Comparison of ENCODE assay signal across 1 cellular context in the genomic region with DNA sequence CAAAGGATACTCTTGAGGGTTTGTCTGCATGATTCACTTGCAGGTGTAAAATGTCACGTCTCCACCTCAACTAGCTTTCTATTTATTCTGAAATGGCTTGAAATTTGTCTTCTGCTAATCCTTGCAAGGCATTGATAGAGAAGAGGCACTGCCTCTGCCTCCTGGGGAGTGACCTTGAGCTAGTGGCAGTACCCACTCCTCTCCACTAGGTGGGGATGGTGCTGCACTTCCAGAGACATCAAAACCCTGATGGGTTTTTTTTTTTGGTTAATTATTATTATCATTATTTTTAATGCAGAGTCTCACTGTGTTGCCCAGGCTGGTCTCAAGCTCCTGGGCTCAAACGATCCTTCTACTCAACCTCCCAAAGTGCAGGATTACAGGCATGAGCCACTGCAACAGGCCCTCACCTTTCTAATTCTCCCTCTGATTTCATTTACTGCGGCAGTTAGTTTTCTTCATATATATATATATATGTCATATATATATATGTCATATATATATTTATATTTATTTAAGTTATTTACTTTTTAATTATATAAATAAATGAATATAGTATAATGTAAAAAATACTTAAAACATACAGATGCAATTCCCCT.
TF ChIP-seq lines count a peak whose summit lies in the region.

No MANE protein-coding gene starts in this region.

TF ChIP-seq in A549, 52 proteins besides CTCF, POLR2A, EP300 and RAD21:
- TF ChIP-seq REST (IDR thresholded peaks at IDR 0.05) (no peak), SMC3 (IDR thresholded peaks at IDR 0.05) (peak; percentile 49), FOSB (CRISPR knock-in tag; IDR thresholded peaks at IDR 0.05) (no peak)
